In the genomic region with DNA sequence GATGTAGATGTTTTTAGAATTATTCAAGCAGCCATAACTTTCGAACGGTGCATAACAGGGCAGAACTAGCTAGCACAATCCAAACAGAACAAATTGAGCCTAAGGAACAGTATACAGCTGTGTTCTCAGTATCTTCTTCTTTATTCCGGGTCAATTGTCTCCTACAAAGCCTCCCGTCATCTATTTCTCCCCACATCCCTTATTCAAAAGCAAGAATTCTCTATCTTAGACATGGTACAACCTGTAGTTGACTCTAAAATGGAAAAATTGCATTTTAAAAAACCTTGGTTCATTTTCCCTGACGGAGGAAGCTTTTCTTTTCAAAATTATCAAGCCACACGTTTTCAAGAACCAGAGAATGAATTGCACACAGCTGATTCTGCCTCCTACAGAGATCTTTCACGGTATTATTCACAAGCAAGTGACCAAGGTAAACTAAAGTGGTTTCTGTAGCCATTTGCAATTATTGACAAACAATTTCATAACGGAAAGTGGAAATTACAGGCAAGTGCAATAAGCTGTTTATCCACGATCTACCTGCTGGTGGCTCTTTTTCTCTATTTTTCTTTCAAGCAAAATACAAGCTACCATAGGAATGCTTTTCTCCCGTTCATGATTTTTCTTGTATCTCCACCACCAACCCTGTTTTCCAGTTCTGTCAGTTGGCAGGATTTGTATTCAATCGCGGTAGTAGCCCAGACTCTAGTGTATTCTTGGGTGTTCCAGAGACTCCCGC, we compare ENCODE assay signal across 11 cellular contexts. TPM values are rescaled to one million over a fixed set of nuclear protein-coding genes. Genes with fewer than 3 reads are reported as not detected.
DNase-seq lines count a peak whose midpoint lies in the region; ATAC-seq and TF ChIP-seq lines count a peak whose summit lies in the region.
"Had no signal": no experiment of that assay in that cellular context is flagged by ENCODE, and none has a peak within 500 bp of the region (broad histone marks: within the 10 kb centered on the region; RNA-seq: fewer than 3 reads in every experiment).

No MANE protein-coding gene starts in this region.

- no peaks in the 10 kb centered on the region for H3K36me3 ChIP-seq in effector memory CD4-positive, alpha-beta T cell (ENCODE audit: control insufficient read depth, insufficient read depth, low read length)
- H3K36me3 ChIP-seq in osteoblast (ENCODE audit: insufficient read depth, low read length), result no peaks in the 10 kb centered on the region

- no peak overlapping the region for H3K4me2 ChIP-seq in osteoblast (ENCODE audit: insufficient read depth, low read length)

- peak overlapping the region; percentile 30 for H3K4me3 ChIP-seq in effector memory CD4-positive, alpha-beta T cell (ENCODE audit: insufficient read depth, low read depth, low read length, poor library complexity, severe bottlenecking)
- H3K4me3 ChIP-seq in osteoblast (ENCODE audit: insufficient read depth, low read length), result no peak overlapping the region

- peak; percentile 56 for DNase-seq in DMS53 (lab: John Stamatoyannopoulos, UW)
- no peak for DNase-seq in DMS53 treated with DMSO at 0.1 percent for 48 hours (lab: John Stamatoyannopoulos, UW; ENCODE audit: unreplicated experiment)
- DNase-seq in NAMALWA (ENCODE audit: low spot score), result peak; percentile 15
- no peak for DNase-seq in effector memory CD4-positive, alpha-beta T cell
- DNase-seq in osteoblast (ENCODE audit: insufficient read length, low spot score, missing footprints), result peak; percentile 56
- DNase-seq in A172 (ENCODE audit: low spot score), result no peak
- DNase-seq: activated CD4-positive, CD25-positive, alpha-beta regulatory T cell; activated gamma-delta T cell treated with Interleukin-2 at 50 U/mL for 16 hours; NCI-H146 had no signal

- H2AFZ ChIP-seq in osteoblast (ENCODE audit: low read length), result no peak overlapping the region

- H3K27me3 ChIP-seq in effector memory CD4-positive, alpha-beta T cell (replicated peaks; ENCODE audit: control insufficient read depth, insufficient read depth, low read length, poor library complexity, severe bottlenecking), result peaks cover 37% of the 10 kb centered on the region
- H3K27me3 ChIP-seq in osteoblast (ENCODE audit: insufficient read depth, low read length), result peaks cover 53% of the 10 kb centered on the region

- ATAC-seq in HG03571 (IDR thresholded peaks at IDR 0.05; ENCODE audit: unreplicated experiment), result no peak
- ATAC-seq in GM21737 (IDR thresholded peaks at IDR 0.05; ENCODE audit: unreplicated experiment), result no peak

- no peak overlapping the region for H3K27ac ChIP-seq in effector memory CD4-positive, alpha-beta T cell (ENCODE audit: insufficient read depth, low read length, poor library complexity, severe bottlenecking)
- H3K27ac ChIP-seq in osteoblast (ENCODE audit: low read depth, low read length), result no peak overlapping the region

- H3K9me3 ChIP-seq in effector memory CD4-positive, alpha-beta T cell (ENCODE audit: control insufficient read depth, low read length), result no peaks in the 10 kb centered on the region
- H3K9me3 ChIP-seq in osteoblast (ENCODE audit: low read depth, low read length), result no peaks in the 10 kb centered on the region

- no peaks in the 10 kb centered on the region for H4K20me1 ChIP-seq in osteoblast (ENCODE audit: insufficient read depth, low read length)

- no peak for TF ChIP-seq CTCF in osteoblast (IDR thresholded peaks at IDR 0.05; ENCODE audit: extremely low read depth, low read depth, low read length)

- H3K79me2 ChIP-seq in osteoblast (ENCODE audit: insufficient read depth, low read length), result no peaks in the 10 kb centered on the region

- peaks cover 21% of the 10 kb centered on the region for H3K4me1 ChIP-seq in effector memory CD4-positive, alpha-beta T cell (ENCODE audit: control insufficient read depth, insufficient read depth, low read length, poor library complexity, severe bottlenecking)
- H3K4me1 ChIP-seq in osteoblast (ENCODE audit: insufficient read depth, low read length), result peaks cover 9% of the 10 kb centered on the region

RNA-seq across cellular contexts. Expression of gene GRM8, which starts 2.3 kb away (rescaled TPM):
- not detected in 2 replicates for total RNA-seq in osteoblast
- total RNA-seq in A172 (2014; rRNA removed; shearing (Covaris generic)), result not detected in 2 replicates

Comparison
In these comparisons a context has a peak if more than half of its experiments do, and no peak if none do; other contexts are left out.
1. DNase-seq: peak in DMS53 (single experiment), NAMALWA (single experiment) and osteoblast (single experiment); none in DMS53 treated with DMSO at 0.1 percent for 48 hours (single experiment), effector memory CD4-positive, alpha-beta T cell (0 of 3) and A172 (single experiment).